ENCODE assay signal across 11 cellular contexts in the genomic region with DNA sequence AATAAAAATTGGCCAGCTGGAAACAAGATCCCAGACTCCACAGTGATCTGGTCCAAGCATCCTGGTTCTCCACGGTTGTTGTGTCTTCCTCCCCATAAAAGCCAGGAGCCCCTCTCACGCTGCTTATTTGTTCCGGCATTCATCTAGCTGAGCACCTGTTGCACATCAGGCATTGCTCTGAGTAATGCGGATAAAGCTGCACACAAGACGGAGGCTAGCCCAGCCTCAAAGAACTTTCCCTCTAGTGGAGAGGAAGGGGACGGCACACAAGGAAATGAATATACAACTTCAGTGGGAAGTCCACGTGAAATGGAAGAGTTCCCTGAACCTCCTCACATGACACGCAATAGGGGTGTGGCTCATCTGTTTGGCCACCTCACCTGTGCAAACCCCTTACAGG. TPM values are rescaled to one million over a fixed set of nuclear protein-coding genes. Genes with fewer than 3 reads are reported as not detected.
DNase-seq lines count a peak whose midpoint lies in the region; ATAC-seq, FAIRE-seq and TF ChIP-seq lines count a peak whose summit lies in the region.
"Had no signal": no experiment of that assay in that cellular context is flagged by ENCODE, and none has a peak within 500 bp of the region (broad histone marks: within the 10 kb centered on the region; RNA-seq: fewer than 3 reads in every experiment).

No MANE protein-coding gene starts in this region.

- no peak overlapping the region for H3K4me2 ChIP-seq in SK-N-SH

- no peak overlapping the region for H3K27ac ChIP-seq in SK-N-SH (ENCODE audit: low read depth in 2 of 2, low read length in 1 of 2)

- WGBS in SK-N-SH (ENCODE audit: low lambda C conversion rate) = 14% methylated on average over 6 of the region's 8 CpGs

- no peaks in the 10 kb centered on the region for H3K9me3 ChIP-seq in SK-N-SH

- POLR2A ChIA-PET in AG04449 (lab: Yijun Ruan, JAX) (no interaction called here), SK-N-SH (lab: Yijun Ruan, JAX) (no interaction called here)

- no peak overlapping the region for H3K9ac ChIP-seq in SK-N-SH

- no peaks in the 10 kb centered on the region for H4K20me1 ChIP-seq in SK-N-SH (ENCODE audit: insufficient read depth)

- FAIRE-seq in HTR-8/SVneo (lab: Jason Lieb, UNC) = no peak
- FAIRE-seq: TTC549 had no signal

- no peak for TF ChIP-seq EP300 in SK-N-SH (IDR thresholded peaks at IDR 0.05; ENCODE audit: borderline replicate concordance in 1 of 2, low read depth in 1 of 2, low read length in 1 of 2)

- DNase-seq in AG04449 (ENCODE audit: low read depth, low spot score) (no peak), SK-N-SH (peak; percentile 24), hepatic stellate cell (ENCODE audit: low spot score) (peak; percentile 38), NCI-H1092 treated with DMSO at 0.1 percent for 48 hours (lab: John Stamatoyannopoulos, UW) (no peak), HTR-8/SVneo (ENCODE audit: insufficient read length, low spot score) (no peak)
- DNase-seq in activated naive CD4-positive, alpha-beta T cell treated with Interleukin-2 at 50 U/mL for 16 hours = no peak
- DNase-seq: aorta, GOT3 had no signal

- CTCF ChIA-PET in AG04449 (lab: Yijun Ruan, JAX) (interaction anchor here (0.7 to 1.3 kb wide), 3 partner anchors 16 to 628 kb away, joined by 3 to 5 read pairs (median 3); no protein-coding TSS in a partner anchor), SK-N-SH (lab: Yijun Ruan, JAX) (interaction anchor here (1.3 to 3.9 kb wide), 3 partner anchors 16 to 23 kb away, joined by 3 to 19 read pairs (median 6); no protein-coding TSS in a partner anchor)

- peaks cover 75% of the 10 kb centered on the region for H3K27me3 ChIP-seq in SK-N-SH (ENCODE audit: insufficient read depth)

- peak; percentile 33 for TF ChIP-seq CTCF in AG04449 (IDR thresholded peaks at IDR 0.05; ENCODE audit: insufficient read depth, low read length, missing control alignments)
- TF ChIP-seq CTCF in GM12873 (IDR thresholded peaks at IDR 0.05; ENCODE audit: insufficient read depth, low read depth, low read length, missing control alignments) = peak; percentile 40
- TF ChIP-seq CTCF in SK-N-SH (IDR thresholded peaks at IDR 0.05) = peak; percentile 57

- no peaks in the 10 kb centered on the region for H3F3A ChIP-seq in SK-N-SH (replicated peaks; ENCODE audit: insufficient read depth)

- H3K9me2 ChIP-seq in SK-N-SH = no peaks in the 10 kb centered on the region

- H3K36me3 ChIP-seq in SK-N-SH (replicated peaks in 1 of 2; ENCODE audit: control insufficient read depth in 1 of 2, insufficient read depth in 2 of 2, low read length in 1 of 2) = no peaks in the 10 kb centered on the region

- no peaks in the 10 kb centered on the region for H3K79me2 ChIP-seq in SK-N-SH (ENCODE audit: insufficient read depth)

- H3K4me3 ChIP-seq in AG04449 (ENCODE audit: low read depth, low read length) (no peak overlapping the region), SK-N-SH (ENCODE audit: low read depth in 2 of 2, low read length in 1 of 2) (no peak overlapping the region)

- no peak for TF ChIP-seq RAD21 in SK-N-SH (IDR thresholded peaks at IDR 0.05; ENCODE audit: low read length)

- ATAC-seq in HG02970 (IDR thresholded peaks at IDR 0.05; ENCODE audit: low FRiP score, unreplicated experiment) = no peak

- H3K4me1 ChIP-seq in SK-N-SH (ENCODE audit: control insufficient read depth in 1 of 2, insufficient read depth in 2 of 2, low read depth in 1 of 2, low read length in 1 of 2) = no peaks in the 10 kb centered on the region

- no peak overlapping the region for H2AFZ ChIP-seq in SK-N-SH (ENCODE audit: low read depth)

TF ChIP-seq in SK-N-SH, 30 proteins besides CTCF, POLR2A, EP300 and RAD21:
- TF ChIP-seq, protein P1, sequence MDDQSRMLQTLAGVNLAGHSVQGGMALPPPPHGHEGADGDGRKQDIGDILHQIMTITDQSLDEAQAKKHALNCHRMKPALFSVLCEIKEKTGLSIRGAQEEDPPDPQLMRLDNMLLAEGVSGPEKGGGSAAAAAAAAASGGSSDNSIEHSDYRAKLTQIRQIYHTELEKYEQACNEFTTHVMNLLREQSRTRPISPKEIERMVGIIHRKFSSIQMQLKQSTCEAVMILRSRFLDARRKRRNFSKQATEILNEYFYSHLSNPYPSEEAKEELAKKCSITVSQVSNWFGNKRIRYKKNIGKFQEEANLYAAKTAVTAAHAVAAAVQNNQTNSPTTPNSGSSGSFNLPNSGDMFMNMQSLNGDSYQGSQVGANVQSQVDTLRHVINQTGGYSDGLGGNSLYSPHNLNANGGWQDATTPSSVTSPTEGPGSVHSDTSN (IDR thresholded peaks at IDR 0.05) = no peak
- no peak for TF ChIP-seq TAF1 (IDR thresholded peaks at IDR 0.05; ENCODE audit: borderline replicate concordance, low read depth, low read length)
- no peak for TF ChIP-seq MEF2A (IDR thresholded peaks at IDR 0.05; ENCODE audit: borderline replicate concordance, low read depth)
- TF ChIP-seq YY1 (IDR thresholded peaks at IDR 0.05; ENCODE audit: low read depth) = no peak
- TF ChIP-seq JUND (IDR thresholded peaks at IDR 0.05) = no peak
- no peak for TF ChIP-seq MAX (IDR thresholded peaks at IDR 0.05; ENCODE audit: low read depth)
- no peak for TF ChIP-seq SIN3A (IDR thresholded peaks at IDR 0.05; ENCODE audit: borderline replicate concordance, low read depth, low read length)
- TF ChIP-seq RCOR1 (IDR thresholded peaks at IDR 0.05; ENCODE audit: low read length) = no peak
- TF ChIP-seq POLR2AphosphoS5 (IDR thresholded peaks at IDR 0.05; ENCODE audit: low read depth, low read length) = no peak
- TF ChIP-seq SMC3 (IDR thresholded peaks at IDR 0.05; ENCODE audit: low read depth, low read length) = no peak
- no peak for TF ChIP-seq CHD2 (IDR thresholded peaks at IDR 0.05; ENCODE audit: low read length, partially characterized antibody)
- no peak for TF ChIP-seq USF2 (IDR thresholded peaks at IDR 0.05; ENCODE audit: borderline replicate concordance, low read depth, low read length)
- TF ChIP-seq MXI1 (IDR thresholded peaks at IDR 0.05; ENCODE audit: low read depth, low read length) = no peak
- TF ChIP-seq FOXJ3 (CRISPR knock-in tag; IDR thresholded peaks at IDR 0.05) = no peak

RNA-seq across cellular contexts. Expression of gene NXT1, which starts 30.3 kb away (rescaled TPM):
- polyA plus RNA-seq in SK-N-SH (2012; rRNA removed) = 28.2 TPM in 2 replicates
- polyA plus RNA-seq in SK-N-SH (2012; cell fraction: cytosol; rRNA removed) = 24.1 and 25.9 TPM in 2 replicates
- 15.3 and 18.1 TPM in 2 replicates for polyA plus RNA-seq in SK-N-SH (2012; cell fraction: nucleus; rRNA removed)

RNA-seq across cellular contexts. Expression of gene GZF1, which starts 41.7 kb away (rescaled TPM):
- polyA plus RNA-seq in SK-N-SH (2012; rRNA removed) = 15.0 and 20.6 TPM in 2 replicates
- polyA plus RNA-seq in SK-N-SH (2012; cell fraction: cytosol; rRNA removed) = 9.9 and 15.7 TPM in 2 replicates
- 63.0 and 71.0 TPM in 2 replicates for polyA plus RNA-seq in SK-N-SH (2012; cell fraction: nucleus; rRNA removed)

Comparison
In these comparisons a context has a peak if more than half of its experiments do, and no peak if none do; other contexts are left out.
1. DNase-seq: peak in SK-N-SH (single experiment) and hepatic stellate cell (single experiment); none in AG04449 (single experiment), NCI-H1092 treated with DMSO at 0.1 percent for 48 hours (single experiment), HTR-8/SVneo (single experiment) and activated naive CD4-positive, alpha-beta T cell treated with Interleukin-2 at 50 U/mL for 16 hours (single experiment).
2. Peak in every context shown above with its lines, with median percentiles within 50 percentile points of each other: CTCF ChIP-seq.